ENCODE assay signal across 9 cellular contexts in genomic region chr6:76351275-76351674, GRCh38.
A peak's percentile ranks its signal among the peaks of the same experiment; 100 is the strongest.
DNase-seq lines count a peak whose midpoint lies in the region; ATAC-seq and TF ChIP-seq lines count a peak whose summit lies in the region.
"Had no signal": no experiment of that assay in that cellular context is flagged by ENCODE, and none has a peak within 500 bp of the region (broad histone marks: within the 10 kb centered on the region; RNA-seq: fewer than 3 reads in every experiment).

No MANE protein-coding gene starts in this region.

- peak; percentile 68 for TF ChIP-seq RAD21 in HCT116 (IDR thresholded peaks at IDR 0.05; ENCODE audit: low read depth)

- no TSS peak for BruUV-seq in HCT116 (replicated peaks; lab: Mats Ljungman, UMichigan)

- no peak overlapping the region for H3K9ac ChIP-seq in HCT116 (ENCODE audit: low read length)

- H3K4me2 ChIP-seq in HCT116 (ENCODE audit: low read length), result no peak overlapping the region

- H2AFZ ChIP-seq in HCT116 (ENCODE audit: low read depth, low read length, poor library complexity, severe bottlenecking), result no peak overlapping the region

- CTCF ChIA-PET in HCT116 (lab: Charles Lee), result interaction anchor here (0.9 to 2.4 kb wide), 3 partner anchors 44 to 458 kb away, joined by 3 to 9 read pairs (median 7); no protein-coding TSS in a partner anchor
- CTCF ChIA-PET in activated CD4-positive, alpha-beta memory T cell treated with anti-CD3 and anti-CD28 coated beads, Interleukin-2, amount 10 ng/mL, durations not matched to agents 7 days and 5 days (lab: Charles Lee), result no interaction called here

- TF ChIP-seq POLR2A in HCT116 (IDR thresholded peaks at IDR 0.05; ENCODE audit: borderline replicate concordance, extremely low read depth, insufficient read depth, insufficient read length) (no peak), vagina (IDR thresholded peaks at IDR 0.05) (no peak)

- H3K4me1 Mint-ChIP-seq in activated CD4-positive, alpha-beta memory T cell treated with anti-CD3 and anti-CD28 coated beads, Interleukin-2, amount 10 ng/mL, durations not matched to agents 7 days and 5 days, result no peaks in the 10 kb centered on the region

- H3K9me3 ChIP-seq in HCT116 (ENCODE audit: control insufficient read depth in 1 of 2, insufficient read depth in 1 of 2, low read depth in 1 of 2, low read length in 2 of 2) (no peaks in the 10 kb centered on the region), left lung (no peaks in the 10 kb centered on the region), vagina (no peaks in the 10 kb centered on the region)

- RAD21 ChIA-PET in HCT116 (lab: Charles Lee; ENCODE audit: low non-redundant PET in 1 of 2, low total read pairs in 2 of 2, uncharacterized antibody in 2 of 2, unreplicated experiment in 2 of 2), result interaction anchor here in 1 of 2 experiments (0.7 to 1.1 kb wide), 2 partner anchors 416 to 458 kb away, joined by 3 read pairs; no protein-coding TSS in a partner anchor

- no peaks in the 10 kb centered on the region for H3K27me3 Mint-ChIP-seq in activated CD4-positive, alpha-beta memory T cell treated with anti-CD3 and anti-CD28 coated beads, Interleukin-2, amount 10 ng/mL, durations not matched to agents 7 days and 5 days

- H3K9me2 ChIP-seq in HCT116 (ENCODE audit: insufficient read depth), result no peaks in the 10 kb centered on the region

- H3K4me3 ChIP-seq in HCT116 (replicated peaks in 1 of 2; ENCODE audit: low read depth in 1 of 2, low read length in 2 of 2), result no peak overlapping the region
- no peak overlapping the region for H3K4me3 ChIP-seq in left lung
- H3K4me3 ChIP-seq in vagina, result no peak overlapping the region

- no peaks in the 10 kb centered on the region for H3K27me3 ChIP-seq in HCT116 (ENCODE audit: insufficient read depth, low read length)
- no peaks in the 10 kb centered on the region for H3K27me3 ChIP-seq in left lung
- no peaks in the 10 kb centered on the region for H3K27me3 ChIP-seq in vagina

- H3K9me3 Mint-ChIP-seq in activated CD4-positive, alpha-beta memory T cell treated with anti-CD3 and anti-CD28 coated beads, Interleukin-2, amount 10 ng/mL, durations not matched to agents 7 days and 5 days, result no peaks in the 10 kb centered on the region

- H3K4me1 ChIP-seq in HCT116 (ENCODE audit: control insufficient read depth in 1 of 2, insufficient read depth in 2 of 2, low read length in 2 of 2), result no peaks in the 10 kb centered on the region
- H3K4me1 ChIP-seq in left lung, result no peaks in the 10 kb centered on the region
- H3K4me1 ChIP-seq in vagina, result no peaks in the 10 kb centered on the region

- no peak overlapping the region for H3K4me3 Mint-ChIP-seq in activated CD4-positive, alpha-beta memory T cell treated with anti-CD3 and anti-CD28 coated beads, Interleukin-2, amount 10 ng/mL, durations not matched to agents 7 days and 5 days
- H3K4me3 Mint-ChIP-seq: activated T-helper 1 cell treated with anti-CD3 and anti-CD28 coated beads, Interleukin-12 subunit alpha, Interleukin-12 subunit beta, Interleukin-2, Interleukin-4 antibody, amounts not matched to agents 30 ng/mL and 10 ng/mL and 1 ng/mL, durations not matched to agents 14 hours and 24 hours and 36 hours had no signal

- POLR2A ChIA-PET in HCT116 (lab: Charles Lee), result interaction anchor here (0.6 kb wide), 1 partner anchor 775 kb away, joined by 4 read pairs; no protein-coding TSS in a partner anchor
- POLR2A ChIA-PET in activated CD4-positive, alpha-beta memory T cell treated with anti-CD3 and anti-CD28 coated beads, Interleukin-2, amount 10 ng/mL, durations not matched to agents 7 days and 5 days (lab: Charles Lee), result no interaction called here

- intact Hi-C loops in HCT116 (cut with micrococcal nuclease), result loop anchor here (1.0 kb wide), 1 partner anchor 416 kb away; no protein-coding TSS in a partner anchor
- intact Hi-C loops in left lung (cut with DNase I), result no loop called here
- intact Hi-C loops in vagina (cut with DNase I), result no loop called here

- TF ChIP-seq CTCF in HCT116 (IDR thresholded peaks at IDR 0.05 in 2 of 3, conservative IDR thresholded peaks at IDR 0.05 in 1 of 3; ENCODE audit: borderline replicate concordance in 1 of 3, insufficient read depth in 1 of 3, low read depth in 2 of 3, low read length in 2 of 3) (peak; percentile 50 to 73 (median 64); a peak in 5 of 6 replicates), left lung (IDR thresholded peaks at IDR 0.05) (no peak), vagina (IDR thresholded peaks at IDR 0.05) (no peak)

- ATAC-seq in HCT116 (peak; percentile 92), left lung (peak; percentile 53), HG03159 (IDR thresholded peaks at IDR 0.05; ENCODE audit: unreplicated experiment) (no peak)

- H3K27ac ChIP-seq in HCT116 (ENCODE audit: low read depth, low read length) (no peak overlapping the region), left lung (no peak overlapping the region), vagina (no peak overlapping the region)

- H3K36me3 ChIP-seq in HCT116 (ENCODE audit: control insufficient read depth in 1 of 2, insufficient read depth in 2 of 2, low read length in 2 of 2), result no peaks in the 10 kb centered on the region
- H3K36me3 ChIP-seq in left lung, result no peaks in the 10 kb centered on the region
- no peaks in the 10 kb centered on the region for H3K36me3 ChIP-seq in vagina

- no peak overlapping the region for H3K27ac Mint-ChIP-seq in activated CD4-positive, alpha-beta memory T cell treated with anti-CD3 and anti-CD28 coated beads, Interleukin-2, amount 10 ng/mL, durations not matched to agents 7 days and 5 days
- H3K27ac Mint-ChIP-seq: activated T-helper 1 cell treated with anti-CD3 and anti-CD28 coated beads, Interleukin-12 subunit alpha, Interleukin-12 subunit beta, Interleukin-2, Interleukin-4 antibody, amounts not matched to agents 30 ng/mL and 10 ng/mL and 1 ng/mL, durations not matched to agents 14 hours and 24 hours and 36 hours had no signal

- no peaks in the 10 kb centered on the region for H3K36me3 Mint-ChIP-seq in activated CD4-positive, alpha-beta memory T cell treated with anti-CD3 and anti-CD28 coated beads, Interleukin-2, amount 10 ng/mL, durations not matched to agents 7 days and 5 days (ENCODE audit: low read depth)

- no peaks in the 10 kb centered on the region for H3K79me2 ChIP-seq in HCT116 (ENCODE audit: insufficient read depth, low read length)

- DNase-seq in DMS153 treated with DMSO at 0.1 percent for 48 hours (lab: John Stamatoyannopoulos, UW; ENCODE audit: unreplicated experiment), result peak; percentile 6
- DNase-seq in HCT116 (ENCODE audit: low read depth, low spot score), result peak; percentile 34
- peak; percentile 1 to 42 for DNase-seq in SHP77 (lab: John Stamatoyannopoulos, UW)
- DNase-seq in left lung, result no peak
- no peak for DNase-seq in activated CD4-positive, alpha-beta memory T cell treated with anti-CD3 and anti-CD28 coated beads, Interleukin-2, amount 10 ng/mL, durations not matched to agents 7 days and 5 days
- DNase-seq in MV-4-11 (lab: John Stamatoyannopoulos, UW), result no peak
- DNase-seq in vagina (ENCODE audit: extremely low spot score in 2 of 2), result no peak

- no peaks in the 10 kb centered on the region for H4K20me1 ChIP-seq in HCT116 (ENCODE audit: insufficient read depth)

TF ChIP-seq in HCT116, 20 proteins besides CTCF, POLR2A, EP300 and RAD21:
- TF ChIP-seq ZFX (IDR thresholded peaks at IDR 0.05) (no peak), POLR2AphosphoS5 (IDR thresholded peaks at IDR 0.05; ENCODE audit: low read depth, low read length) (no peak), CBX3 (IDR thresholded peaks at IDR 0.05; ENCODE audit: low read depth) (no peak), SIN3A (IDR thresholded peaks at IDR 0.05; ENCODE audit: low read depth) (no peak)
TF ChIP-seq in HCT116: peak in this region for 0.

Comparison
In these comparisons a context has a peak if more than half of its experiments do, and no peak if none do; other contexts are left out.
1. DNase-seq: peak in DMS153 treated with DMSO at 0.1 percent for 48 hours (single experiment), HCT116 (single experiment) and SHP77 (2 of 2); none in left lung (0 of 2), activated CD4-positive, alpha-beta memory T cell treated with anti-CD3 and anti-CD28 coated beads, Interleukin-2, amount 10 ng/mL, durations not matched to agents 7 days and 5 days (single experiment), MV-4-11 (single experiment) and vagina (0 of 2).
2. CTCF ChIP-seq: peak in HCT116 (3 of 3); none in left lung (0 of 2) and vagina (0 of 3).